23 cellular contexts compared by ENCODE assay signal in genomic region chr16:47260496-47260895, GRCh38.
"Had no signal": no experiment of that assay in that cellular context is flagged by ENCODE, and none has a peak within 500 bp of the region (broad histone marks: within the 10 kb centered on the region; RNA-seq: fewer than 3 reads in every experiment).

No MANE protein-coding gene starts in this region.

- H3K79me2 ChIP-seq: hepatocyte had no signal

- H3K4me3 Mint-ChIP-seq: dendritic cell treated with granulocyte-macrophage colony-stimulating factor and Interleukin-4, amounts not matched to agents 40 ng/mL and 50 ng/mL, for 4 days; effector memory CD8-positive, alpha-beta T cell; endodermal cell; immature natural killer cell; memory B cell; naive thymus-derived CD4-positive, alpha-beta T cell had no signal

- H3K4me1 Mint-ChIP-seq: endodermal cell; immature natural killer cell; memory B cell; naive thymus-derived CD4-positive, alpha-beta T cell had no signal

- H3K27me3 ChIP-seq: colonic mucosa, esophagus squamous epithelium, foreskin keratinocyte, gastroesophageal sphincter, heart left ventricle, hepatocyte, left lung had no signal

- H3K27me3 Mint-ChIP-seq: dendritic cell treated with granulocyte-macrophage colony-stimulating factor and Interleukin-4, amounts not matched to agents 40 ng/mL and 50 ng/mL, for 4 days; effector memory CD8-positive, alpha-beta T cell; memory B cell; naive thymus-derived CD4-positive, alpha-beta T cell had no signal

- H3K4me3 ChIP-seq: colonic mucosa, esophagus squamous epithelium, gastroesophageal sphincter, heart left ventricle, hepatocyte, left lung, lower lobe of right lung had no signal

- H3K9me3 Mint-ChIP-seq: dendritic cell treated with granulocyte-macrophage colony-stimulating factor and Interleukin-4, amounts not matched to agents 40 ng/mL and 50 ng/mL, for 4 days; effector memory CD8-positive, alpha-beta T cell; endodermal cell; immature natural killer cell; memory B cell; naive thymus-derived CD4-positive, alpha-beta T cell had no signal

- H2AFZ ChIP-seq: hepatocyte had no signal

- H3K4me2 ChIP-seq: hepatocyte had no signal

- H3K27ac ChIP-seq: colonic mucosa, epithelial cell of prostate, esophagus squamous epithelium, foreskin keratinocyte, gastroesophageal sphincter, heart left ventricle, hepatocyte, left lung, lower lobe of right lung had no signal

- H3K4me1 ChIP-seq: colonic mucosa, foreskin keratinocyte, gastroesophageal sphincter, heart left ventricle, left lung, lower lobe of right lung had no signal

- H3K36me3 ChIP-seq: colonic mucosa had no signal

- DNase-seq: colonic mucosa; cortex of kidney; effector CD8-positive, alpha-beta T cell; effector memory CD8-positive, alpha-beta T cell; endodermal cell; erythroblast; esophagus squamous epithelium; foreskin keratinocyte; heart left ventricle; hypothalamus; immature natural killer cell; left cardiac atrium; left lung; left ventricle myocardium superior; lower lobe of right lung; mesendoderm; midbrain; naive thymus-derived CD4-positive, alpha-beta T cell had no signal

- H3K27ac Mint-ChIP-seq: dendritic cell treated with granulocyte-macrophage colony-stimulating factor and Interleukin-4, amounts not matched to agents 40 ng/mL and 50 ng/mL, for 4 days; effector memory CD8-positive, alpha-beta T cell; endodermal cell; immature natural killer cell; memory B cell; naive thymus-derived CD4-positive, alpha-beta T cell had no signal

- H3K9me3 ChIP-seq: colonic mucosa, esophagus squamous epithelium, gastroesophageal sphincter, heart left ventricle, left lung, lower lobe of right lung had no signal
